Comparison of ENCODE assay signal across 9 cellular contexts in genomic region chr5:37900692-37901091, GRCh38.
DNase-seq lines count a peak whose midpoint lies in the region; ATAC-seq and TF ChIP-seq lines count a peak whose summit lies in the region.
"Had no signal": no experiment of that assay in that cellular context is flagged by ENCODE, and none has a peak within 500 bp of the region (broad histone marks: within the 10 kb centered on the region; RNA-seq: fewer than 3 reads in every experiment).

No MANE protein-coding gene starts in this region.

- no peaks in the 10 kb centered on the region for H3K36me3 ChIP-seq in brain microvascular endothelial cell (replicated peaks)

- TF ChIP-seq CTCF in C4-2B (conservative IDR thresholded peaks at IDR 0.05) (peak; percentile 66), brain microvascular endothelial cell (IDR thresholded peaks at IDR 0.05; ENCODE audit: low read depth, low read length, missing control alignments) (peak; percentile 46)

- H3K27ac ChIP-seq in C4-2B (no peak overlapping the region), brain microvascular endothelial cell (no peak overlapping the region)
- H3K27ac ChIP-seq: KMS-11 had no signal

- in situ Hi-C loops in brain microvascular endothelial cell (cut with HindIII; ENCODE audit: low pct_ligation_motif_present, low sequenced_read_pairs), result no loop called here

- ATAC-seq in left lobe of liver (peak; percentile 94), HG02870 (IDR thresholded peaks at IDR 0.05; ENCODE audit: unreplicated experiment) (no peak)
- ATAC-seq in stimulated activated naive CD8-positive, alpha-beta T cell treated with anti-CD3 and anti-CD28 coated beads, Interleukin-15, Interleukin-2, amounts not matched to agents 100 U/mL and 50 U/mL, for 24 hours, result no peak

- no peak overlapping the region for H3K4me3 ChIP-seq in brain microvascular endothelial cell (ENCODE audit: low read depth, low read length)

- DNase-seq in HT-29 (ENCODE audit: low spot score) (peak; percentile 63), brain microvascular endothelial cell (peak; percentile 6), left lobe of liver (ENCODE audit: low spot score) (peak; percentile 70), NCI-H345 treated with DMSO at 0.1 percent for 48 hours (lab: John Stamatoyannopoulos, UW; ENCODE audit: unreplicated experiment) (no peak)
- no peak for DNase-seq in stimulated activated naive CD8-positive, alpha-beta T cell treated with anti-CD3 and anti-CD28 coated beads, Interleukin-15, Interleukin-2, amounts not matched to agents 100 U/mL and 50 U/mL, for 24 hours
- no peak for DNase-seq in stimulated activated CD4-positive, alpha-beta T cell treated with anti-CD3 and anti-CD28 coated beads, Interleukin-12 subunit alpha, Interleukin-12 subunit beta, amount 100 ng/mL, for 4 hours

- H3K27me3 ChIP-seq in brain microvascular endothelial cell (replicated peaks), result no peaks in the 10 kb centered on the region

Comparison
In these comparisons a context has a peak if more than half of its experiments do, and no peak if none do; other contexts are left out.
1. DNase-seq: peak in HT-29 (single experiment), brain microvascular endothelial cell (single experiment) and left lobe of liver (single experiment); none in stimulated activated naive CD8-positive, alpha-beta T cell treated with anti-CD3 and anti-CD28 coated beads, Interleukin-15, Interleukin-2, amounts not matched to agents 100 U/mL and 50 U/mL, for 24 hours (single experiment), stimulated activated CD4-positive, alpha-beta T cell treated with anti-CD3 and anti-CD28 coated beads, Interleukin-12 subunit alpha, Interleukin-12 subunit beta, amount 100 ng/mL, for 4 hours (single experiment) and NCI-H345 treated with DMSO at 0.1 percent for 48 hours (single experiment).